ENCODE assay signal across 29 cellular contexts in the genomic region with DNA sequence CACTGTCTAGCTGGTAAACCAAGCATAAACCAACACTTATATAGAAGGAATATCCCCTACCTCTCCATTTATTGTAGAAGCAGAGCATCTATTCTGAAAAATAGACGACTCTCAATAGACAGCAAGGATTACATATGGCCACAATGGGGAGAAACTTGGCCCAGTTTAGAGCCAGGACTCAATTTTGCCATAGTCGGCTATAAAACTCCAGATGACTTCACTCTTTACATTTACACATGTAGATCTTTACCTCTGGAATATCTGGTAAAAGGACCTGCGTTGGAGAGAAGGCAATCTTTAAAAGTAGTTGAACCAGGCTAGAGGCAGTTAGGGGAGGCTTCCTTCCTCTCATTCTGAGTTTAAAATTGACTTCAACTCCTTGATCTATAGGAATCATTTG.
"Had no signal": no experiment of that assay in that cellular context is flagged by ENCODE, and none has a peak within 500 bp of the region (broad histone marks: within the 10 kb centered on the region; RNA-seq: fewer than 3 reads in every experiment).

No MANE protein-coding gene starts in this region.

- DNase-seq: activated CD4-positive, alpha-beta T cell treated with anti-CD3 and anti-CD28 coated beads for 4 hours; activated CD8-positive, alpha-beta T cell treated with anti-CD3 and anti-CD28 coated beads, Interleukin-2, amount 10 ng/mL, durations not matched to agents 7 days and 5 days; activated effector memory CD4-positive, alpha-beta T cell treated with Interleukin-2 at 50 U/mL for 16 hours; activated naive CD4-positive, alpha-beta T cell; activated naive CD8-positive, alpha-beta T cell treated with anti-CD3 and anti-CD28 coated beads, Interleukin-2, amount 50 U/mL, for 24 hours; activated T-cell treated with anti-CD3 and anti-CD28 coated beads, Interleukin-2, amount 50 U/mL, for 24 hours; amniotic stem cell; body of pancreas; central memory CD4-positive, alpha-beta T cell; cortex of kidney; MG63; MV-4-11; NCI-H1092 treated with DMSO at 0.1 percent for 48 hours; NCI-H1436 treated with DMSO at 0.1 percent for 48 hours; NCI-H187; NCI-H2081 treated with DMSO at 0.1 percent for 48 hours; NCI-H446; NCI-H524; PC-3; SHP77 treated with DMSO at 0.1 percent for 48 hours; T-helper 2 cell; T1000 had no signal

- H3K4me3 ChIP-seq: ascending aorta, body of pancreas, MG63 had no signal

- H3K36me3 ChIP-seq: ascending aorta had no signal

- H3K27me3 ChIP-seq: ascending aorta, body of pancreas, MG63 had no signal

- H3K27ac Mint-ChIP-seq: activated CD8-positive, alpha-beta T cell treated with anti-CD3 and anti-CD28 coated beads, Interleukin-2, amount 10 ng/mL, durations not matched to agents 7 days and 5 days; activated naive CD4-positive, alpha-beta T cell treated with anti-CD3 and anti-CD28 coated beads, Interleukin-2, amount 50 U/mL, for 72 hours; activated naive CD8-positive, alpha-beta T cell treated with anti-CD3 and anti-CD28 coated beads, Interleukin-2, amount 50 U/mL, for 24 hours; activated T-cell treated with anti-CD3 and anti-CD28 coated beads, Interleukin-2, amount 50 U/mL, for 24 hours; activated T-helper 1 cell treated with anti-CD3 and anti-CD28 coated beads, Interleukin-12 subunit alpha, Interleukin-12 subunit beta, Interleukin-2, Interleukin-4 antibody, amounts not matched to agents 30 ng/mL and 10 ng/mL and 1 ng/mL, durations not matched to agents 14 hours and 24 hours and 36 hours had no signal

- ATAC-seq: activated CD4-positive, CD25-positive, alpha-beta regulatory T cell treated with anti-CD3 and anti-CD28 coated beads, Interleukin-2, amount 50 U/mL, for 24 hours; activated CD8-positive, alpha-beta T cell treated with anti-CD3 and anti-CD28 coated beads, Interleukin-2, amount 10 ng/mL, durations not matched to agents 7 days and 5 days; activated naive CD8-positive, alpha-beta T cell treated with anti-CD3 and anti-CD28 coated beads, Interleukin-2, amount 50 U/mL, for 24 hours; body of pancreas had no signal

- H3K27me3 Mint-ChIP-seq: activated naive CD8-positive, alpha-beta T cell treated with anti-CD3 and anti-CD28 coated beads, Interleukin-2, amount 50 U/mL, for 24 hours; activated T-cell treated with anti-CD3 and anti-CD28 coated beads, Interleukin-2, amount 50 U/mL, for 24 hours had no signal

- H3K9me3 ChIP-seq: ascending aorta, body of pancreas had no signal

- H3K4me3 Mint-ChIP-seq: activated CD8-positive, alpha-beta T cell treated with anti-CD3 and anti-CD28 coated beads, Interleukin-2, amount 10 ng/mL, durations not matched to agents 7 days and 5 days; activated naive CD8-positive, alpha-beta T cell treated with anti-CD3 and anti-CD28 coated beads, Interleukin-2, amount 50 U/mL, for 24 hours; activated T-cell treated with anti-CD3 and anti-CD28 coated beads, Interleukin-2, amount 50 U/mL, for 24 hours; activated T-helper 1 cell treated with anti-CD3 and anti-CD28 coated beads, Interleukin-12 subunit alpha, Interleukin-12 subunit beta, Interleukin-2, Interleukin-4 antibody, amounts not matched to agents 30 ng/mL and 10 ng/mL and 1 ng/mL, durations not matched to agents 14 hours and 24 hours and 36 hours had no signal

- FAIRE-seq: bronchial epithelial cell, TTC549 had no signal

- H3K9me3 Mint-ChIP-seq: activated naive CD4-positive, alpha-beta T cell treated with anti-CD3 and anti-CD28 coated beads, Interleukin-2, amount 50 U/mL, for 72 hours; activated naive CD8-positive, alpha-beta T cell treated with anti-CD3 and anti-CD28 coated beads, Interleukin-2, amount 50 U/mL, for 24 hours; activated T-cell treated with anti-CD3 and anti-CD28 coated beads, Interleukin-2, amount 50 U/mL, for 24 hours; activated T-helper 1 cell treated with anti-CD3 and anti-CD28 coated beads, Interleukin-12 subunit alpha, Interleukin-12 subunit beta, Interleukin-2, Interleukin-4 antibody, amounts not matched to agents 30 ng/mL and 10 ng/mL and 1 ng/mL, durations not matched to agents 14 hours and 24 hours and 36 hours had no signal

- H3K36me3 Mint-ChIP-seq: activated naive CD4-positive, alpha-beta T cell treated with anti-CD3 and anti-CD28 coated beads, Interleukin-2, amount 50 U/mL, for 72 hours had no signal

- H3K27ac ChIP-seq: ascending aorta, body of pancreas, VCaP had no signal
